ENCODE assay signal across 9 cellular contexts in genomic region chr1:17550684-17551584, GRCh38. TPM values are rescaled to one million over a fixed set of nuclear protein-coding genes. Genes with fewer than 3 reads are reported as not detected.
DNase-seq lines count a peak whose midpoint lies in the region; ATAC-seq, FAIRE-seq and TF ChIP-seq lines count a peak whose summit lies in the region.
"Had no signal": no experiment of that assay in that cellular context is flagged by ENCODE, and none has a peak within 500 bp of the region (broad histone marks: within the 10 kb centered on the region; RNA-seq: fewer than 3 reads in every experiment).

No MANE protein-coding gene starts in this region.

- no peak for TF ChIP-seq POLR2A in esophagus muscularis mucosa (IDR thresholded peaks at IDR 0.05; ENCODE audit: low read depth)

- H3K4me3 ChIP-seq in esophagus muscularis mucosa (no peak overlapping the region), pancreas (peak overlapping the region in 1 of 4 donors; percentile 22)

- DNase-seq in DMS53 treated with DMSO at 0.1 percent for 48 hours (lab: John Stamatoyannopoulos, UW; ENCODE audit: unreplicated experiment) (peak; percentile 75), NCI-H2171 treated with DMSO at 0.1 percent for 48 hours (lab: John Stamatoyannopoulos, UW) (peak; percentile 73), esophagus muscularis mucosa (ENCODE audit: extremely low spot score) (no peak), pancreas (peak in 1 of 6 donors; percentile 27), posterior cingulate gyrus (no peak)
- DNase-seq in stimulated activated CD4-positive, alpha-beta T cell treated with anti-CD3 and anti-CD28 coated beads, Interleukin-2, amount 100 ng/mL, for 48 hours: no peak
- DNase-seq: activated naive CD4-positive, alpha-beta T cell treated with anti-CD3 and anti-CD28 coated beads for 36 hours had no signal

- TF ChIP-seq CTCF in esophagus muscularis mucosa (IDR thresholded peaks at IDR 0.05) (no peak), pancreas (IDR thresholded peaks at IDR 0.05) (no peak)

- H3K27me3 ChIP-seq in esophagus muscularis mucosa (no peaks in the 10 kb centered on the region), pancreas (no peaks in the 10 kb centered on the region)

- 75% methylated on average over 13 of the region's 15 CpGs for WGBS in esophagus muscularis mucosa
- WGBS in pancreas, 2 donors: 27% methylated on average over 15 of the region's 15 CpGs

- H3K9me3 ChIP-seq in esophagus muscularis mucosa (no peaks in the 10 kb centered on the region), pancreas (no peaks in the 10 kb centered on the region)

- peak; percentile 36 to 42 (median 39) for ATAC-seq in pancreas
- ATAC-seq in HG03521 (IDR thresholded peaks at IDR 0.05; ENCODE audit: unreplicated experiment): no peak
- ATAC-seq in HG02610 (IDR thresholded peaks at IDR 0.05; ENCODE audit: unreplicated experiment): no peak

- H3K27ac ChIP-seq in esophagus muscularis mucosa (replicated peaks in 1 of 4) (peak overlapping the region; percentile 83 to 98 (median 93)), pancreas (peak overlapping the region; percentile 32 to 84 (median 52))

- TF ChIP-seq EP300 in esophagus muscularis mucosa (IDR thresholded peaks at IDR 0.05): no peak

- no peak for FAIRE-seq in pancreas (lab: Jason Lieb, UNC)

- H3K4me1 ChIP-seq in esophagus muscularis mucosa (peaks cover 43 to 96% (median 86%) of the 10 kb centered on the region in 4 donors), pancreas (peaks cover 0 to 28% (median 15%) of the 10 kb centered on the region in 3 donors)

- H3K36me3 ChIP-seq in esophagus muscularis mucosa: no peaks in the 10 kb centered on the region
- H3K36me3 ChIP-seq in pancreas: no peaks in the 10 kb centered on the region

- intact Hi-C loops in esophagus muscularis mucosa (cut with DNase I) (no loop called here), pancreas (cut with DNase I) (no loop called here), posterior cingulate gyrus (cut with DNase I) (no loop called here)

RNA-seq across cellular contexts. Expression of gene ARHGEF10L, which starts 11.4 kb away (rescaled TPM):
- 10 to 100 TPM; 46.6 to 93.0 (median 66.9) TPM for total RNA-seq in esophagus muscularis mucosa
- 10 to 100 TPM; 36.2 to 58.7 (median 48.2) TPM for total RNA-seq in pancreas
- polyA plus RNA-seq in pancreas: 100 to 1,000 TPM; 103 to 104 TPM
- total RNA-seq: activated naive CD4-positive, alpha-beta T cell treated with anti-CD3 and anti-CD28 coated beads for 36 hours had no signal

Comparison
In these comparisons a context has a peak if more than half of its experiments do, and no peak if none do; other contexts are left out.
1. DNase-seq: peak in DMS53 treated with DMSO at 0.1 percent for 48 hours (single experiment) and NCI-H2171 treated with DMSO at 0.1 percent for 48 hours (single experiment); none in esophagus muscularis mucosa (single experiment), posterior cingulate gyrus (0 of 10) and stimulated activated CD4-positive, alpha-beta T cell treated with anti-CD3 and anti-CD28 coated beads, Interleukin-2, amount 100 ng/mL, for 48 hours (0 of 2).
2. ATAC-seq: peak in pancreas (4 of 4); none in HG03521 (single experiment) and HG02610 (single experiment).